Comparison of ENCODE assay signal across 2 cellular contexts in genomic region chrX:15882704-15883539, GRCh38.
TF ChIP-seq lines count a peak whose summit lies in the region.

No MANE protein-coding gene starts in this region.

TF ChIP-seq in GM23338, 12 proteins besides CTCF, POLR2A, EP300 and RAD21:
- TF ChIP-seq, protein P1, sequence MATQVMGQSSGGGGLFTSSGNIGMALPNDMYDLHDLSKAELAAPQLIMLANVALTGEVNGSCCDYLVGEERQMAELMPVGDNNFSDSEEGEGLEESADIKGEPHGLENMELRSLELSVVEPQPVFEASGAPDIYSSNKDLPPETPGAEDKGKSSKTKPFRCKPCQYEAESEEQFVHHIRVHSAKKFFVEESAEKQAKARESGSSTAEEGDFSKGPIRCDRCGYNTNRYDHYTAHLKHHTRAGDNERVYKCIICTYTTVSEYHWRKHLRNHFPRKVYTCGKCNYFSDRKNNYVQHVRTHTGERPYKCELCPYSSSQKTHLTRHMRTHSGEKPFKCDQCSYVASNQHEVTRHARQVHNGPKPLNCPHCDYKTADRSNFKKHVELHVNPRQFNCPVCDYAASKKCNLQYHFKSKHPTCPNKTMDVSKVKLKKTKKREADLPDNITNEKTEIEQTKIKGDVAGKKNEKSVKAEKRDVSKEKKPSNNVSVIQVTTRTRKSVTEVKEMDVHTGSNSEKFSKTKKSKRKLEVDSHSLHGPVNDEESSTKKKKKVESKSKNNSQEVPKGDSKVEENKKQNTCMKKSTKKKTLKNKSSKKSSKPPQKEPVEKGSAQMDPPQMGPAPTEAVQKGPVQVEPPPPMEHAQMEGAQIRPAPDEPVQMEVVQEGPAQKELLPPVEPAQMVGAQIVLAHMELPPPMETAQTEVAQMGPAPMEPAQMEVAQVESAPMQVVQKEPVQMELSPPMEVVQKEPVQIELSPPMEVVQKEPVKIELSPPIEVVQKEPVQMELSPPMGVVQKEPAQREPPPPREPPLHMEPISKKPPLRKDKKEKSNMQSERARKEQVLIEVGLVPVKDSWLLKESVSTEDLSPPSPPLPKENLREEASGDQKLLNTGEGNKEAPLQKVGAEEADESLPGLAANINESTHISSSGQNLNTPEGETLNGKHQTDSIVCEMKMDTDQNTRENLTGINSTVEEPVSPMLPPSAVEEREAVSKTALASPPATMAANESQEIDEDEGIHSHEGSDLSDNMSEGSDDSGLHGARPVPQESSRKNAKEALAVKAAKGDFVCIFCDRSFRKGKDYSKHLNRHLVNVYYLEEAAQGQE (IDR thresholded peaks at IDR 0.05; ENCODE audit: unreplicated experiment): no peak
- TF ChIP-seq ZNF462 (CRISPR knock-in tag; IDR thresholded peaks at IDR 0.05) (no peak), EZH2 (IDR thresholded peaks at IDR 0.05; ENCODE audit: low read depth, unreplicated experiment) (no peak), POLR2AphosphoS5 (IDR thresholded peaks at IDR 0.05; ENCODE audit: low read depth) (no peak), STAT1 (IDR thresholded peaks at IDR 0.05; ENCODE audit: unreplicated experiment) (no peak), ZNF331 (CRISPR knock-in tag; IDR thresholded peaks at IDR 0.05; ENCODE audit: low read depth) (no peak), JUNB (IDR thresholded peaks at IDR 0.05; ENCODE audit: unreplicated experiment) (no peak), ETS1 (IDR thresholded peaks at IDR 0.05) (no peak), CREB1 (CRISPR knock-in tag; IDR thresholded peaks at IDR 0.05; ENCODE audit: low read depth) (no peak)

TF ChIP-seq in HepG2, 621 proteins besides CTCF, POLR2A, EP300 and RAD21 (continued from another document):
- TF ChIP-seq, protein P2, sequence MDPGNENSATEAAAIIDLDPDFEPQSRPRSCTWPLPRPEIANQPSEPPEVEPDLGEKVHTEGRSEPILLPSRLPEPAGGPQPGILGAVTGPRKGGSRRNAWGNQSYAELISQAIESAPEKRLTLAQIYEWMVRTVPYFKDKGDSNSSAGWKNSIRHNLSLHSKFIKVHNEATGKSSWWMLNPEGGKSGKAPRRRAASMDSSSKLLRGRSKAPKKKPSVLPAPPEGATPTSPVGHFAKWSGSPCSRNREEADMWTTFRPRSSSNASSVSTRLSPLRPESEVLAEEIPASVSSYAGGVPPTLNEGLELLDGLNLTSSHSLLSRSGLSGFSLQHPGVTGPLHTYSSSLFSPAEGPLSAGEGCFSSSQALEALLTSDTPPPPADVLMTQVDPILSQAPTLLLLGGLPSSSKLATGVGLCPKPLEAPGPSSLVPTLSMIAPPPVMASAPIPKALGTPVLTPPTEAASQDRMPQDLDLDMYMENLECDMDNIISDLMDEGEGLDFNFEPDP (CRISPR knock-in tag; conservative IDR thresholded peaks at IDR 0.05): no peak
